In the genomic region with DNA sequence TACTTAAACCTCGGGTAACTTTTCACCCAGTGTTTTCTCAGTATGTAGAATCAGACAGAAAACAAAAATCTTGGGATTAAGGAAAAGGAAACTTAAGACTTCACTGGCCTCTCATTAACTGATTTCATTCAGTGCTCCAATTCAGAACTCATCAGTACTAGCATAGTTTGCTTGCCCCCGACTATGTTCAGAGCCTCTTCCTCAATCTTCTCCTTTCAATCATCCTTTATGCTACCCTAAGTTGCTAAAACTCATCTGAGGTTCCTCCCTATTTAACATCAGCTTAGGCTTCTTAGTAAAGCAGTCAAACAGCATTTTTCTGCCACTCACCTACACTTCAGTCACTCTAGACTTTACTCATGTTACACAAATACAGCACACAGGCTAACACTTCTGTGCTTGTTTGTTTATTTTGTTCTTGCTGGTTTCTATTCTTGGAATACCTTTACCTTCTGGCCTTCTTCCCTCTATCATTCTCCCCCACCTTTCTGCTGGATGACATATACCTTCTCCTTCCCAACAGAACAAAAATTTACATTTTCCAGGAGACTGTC, we compare ENCODE assay signal across 21 cellular contexts.
DNase-seq lines count a peak whose midpoint lies in the region; ATAC-seq and TF ChIP-seq lines count a peak whose summit lies in the region.
"Had no signal": no experiment of that assay in that cellular context is flagged by ENCODE, and none has a peak within 500 bp of the region (broad histone marks: within the 10 kb centered on the region; RNA-seq: fewer than 3 reads in every experiment).

No MANE protein-coding gene starts in this region.

- no peaks in the 10 kb centered on the region for H3K27me3 Mint-ChIP-seq in osteocyte (ENCODE audit: unreplicated experiment)
- no peaks in the 10 kb centered on the region for H3K27me3 Mint-ChIP-seq in stimulated activated naive CD8-positive, alpha-beta T cell treated with anti-CD3 and anti-CD28 coated beads, Interleukin-15, amount 100 ng/mL, for 72 hours
- H3K27me3 Mint-ChIP-seq: activated CD4-positive, alpha-beta memory T cell treated with anti-CD3 and anti-CD28 coated beads, Interleukin-2, amount 10 ng/mL, durations not matched to agents 7 days and 5 days; central memory CD8-positive, alpha-beta T cell had no signal

- peaks cover 20% of the 10 kb centered on the region for H3K4me1 Mint-ChIP-seq in osteocyte (ENCODE audit: unreplicated experiment)
- H3K4me1 Mint-ChIP-seq in stimulated activated naive CD8-positive, alpha-beta T cell treated with anti-CD3 and anti-CD28 coated beads, Interleukin-15, amount 100 ng/mL, for 72 hours = no peaks in the 10 kb centered on the region
- H3K4me1 Mint-ChIP-seq: activated CD4-positive, alpha-beta memory T cell treated with anti-CD3 and anti-CD28 coated beads, Interleukin-2, amount 10 ng/mL, durations not matched to agents 7 days and 5 days; central memory CD8-positive, alpha-beta T cell had no signal

- peak; percentile 77 for DNase-seq in DMS53 (lab: John Stamatoyannopoulos, UW)
- DNase-seq in LNCaP clone FGC (ENCODE audit: low read depth) = peak; percentile 83
- no peak for DNase-seq in body of pancreas
- DNase-seq in lung (ENCODE audit: low spot score) = no peak
- DNase-seq in tibial nerve (ENCODE audit: low spot score in 2 of 2) = no peak
- no peak for DNase-seq in mesenteric fat pad (ENCODE audit: low spot score)
- DNase-seq in osteocyte (ENCODE audit: extremely low spot score, unreplicated experiment) = no peak
- no peak for DNase-seq in stimulated activated naive CD8-positive, alpha-beta T cell treated with anti-CD3 and anti-CD28 coated beads, Interleukin-15, amount 100 ng/mL, for 72 hours
- DNase-seq: activated CD4-positive, alpha-beta memory T cell treated with anti-CD3 and anti-CD28 coated beads, Interleukin-2, amount 10 ng/mL, durations not matched to agents 7 days and 5 days; activated naive CD4-positive, alpha-beta T cell treated with anti-CD3 and anti-CD28 coated beads for 36 hours; CD8-positive, alpha-beta T cell; erythroblast; HCEC 1CT; Karpas-422; mucosa of descending colon; NCI-H1092 treated with DMSO at 0.1 percent for 48 hours; spleen; stimulated activated CD4-positive, alpha-beta T cell treated with anti-CD3 and anti-CD28 coated beads, Interleukin-4, amount 100 ng/mL, for 24 hours; WERI-Rb-1 had no signal

- H3K27ac ChIP-seq in body of pancreas (peak overlapping the region in 3 of 4 donors; percentile 4 to 40 (median 33)), lung (ENCODE audit: low read depth in 1 of 2, low read length in 1 of 2) (no peak overlapping the region), tibial nerve (no peak overlapping the region)
- H3K27ac ChIP-seq: SK-N-MC, spleen, WERI-Rb-1 had no signal

- 17 to 25% methylated on average over 2 of the region's 2 CpGs for WGBS in body of pancreas, 2 donors
- WGBS in lung, 2 donors = 59 to 72% methylated on average over 2 of the region's 2 CpGs
- 47 to 48% methylated on average over 2 of the region's 2 CpGs for WGBS in tibial nerve, 2 donors

- TF ChIP-seq EP300 in tibial nerve (IDR thresholded peaks at IDR 0.05) = no peak

- H3K4me3 Mint-ChIP-seq in osteocyte (ENCODE audit: unreplicated experiment) = no peak overlapping the region
- H3K4me3 Mint-ChIP-seq in stimulated activated naive CD8-positive, alpha-beta T cell treated with anti-CD3 and anti-CD28 coated beads, Interleukin-15, amount 100 ng/mL, for 72 hours = no peak overlapping the region
- H3K4me3 Mint-ChIP-seq: activated CD4-positive, alpha-beta memory T cell treated with anti-CD3 and anti-CD28 coated beads, Interleukin-2, amount 10 ng/mL, durations not matched to agents 7 days and 5 days; activated naive CD4-positive, alpha-beta T cell treated with anti-CD3 and anti-CD28 coated beads for 36 hours; CD8-positive, alpha-beta T cell; central memory CD8-positive, alpha-beta T cell had no signal

- H3K27me3 ChIP-seq in body of pancreas = no peaks in the 10 kb centered on the region
- no peaks in the 10 kb centered on the region for H3K27me3 ChIP-seq in lung (ENCODE audit: control insufficient read depth, insufficient read depth)
- H3K27me3 ChIP-seq in tibial nerve = no peaks in the 10 kb centered on the region
- H3K27me3 ChIP-seq: spleen had no signal

- no peak for TF ChIP-seq CTCF in LNCaP clone FGC (IDR thresholded peaks at IDR 0.05; ENCODE audit: control insufficient read depth, extremely low read depth, insufficient read depth)
- TF ChIP-seq CTCF in body of pancreas (IDR thresholded peaks at IDR 0.05) = no peak
- TF ChIP-seq CTCF in lung (IDR thresholded peaks at IDR 0.05; ENCODE audit: control extremely low read depth, extremely low read depth) = no peak
- TF ChIP-seq CTCF in tibial nerve (IDR thresholded peaks at IDR 0.05) = no peak
- no peak for TF ChIP-seq CTCF in osteocyte (IDR thresholded peaks at IDR 0.05)

- peaks cover 27% of the 10 kb centered on the region for H3K4me1 ChIP-seq in body of pancreas
- no peaks in the 10 kb centered on the region for H3K4me1 ChIP-seq in lung (ENCODE audit: control insufficient read depth in 2 of 2, insufficient read depth in 2 of 2, low read length in 2 of 2)
- H3K4me1 ChIP-seq in tibial nerve = peaks cover 0 to 6% (median 0%) of the 10 kb centered on the region in 4 donors
- H3K4me1 ChIP-seq: spleen had no signal

- H3K36me3 Mint-ChIP-seq in osteocyte (ENCODE audit: unreplicated experiment) = no peaks in the 10 kb centered on the region
- H3K36me3 Mint-ChIP-seq: CD8-positive, alpha-beta T cell had no signal

- H3K9me3 ChIP-seq in body of pancreas (peaks cover 0 to 4% (median 0%) of the 10 kb centered on the region in 3 donors), lung (ENCODE audit: control insufficient read depth in 2 of 2, insufficient read depth in 1 of 2, low read length in 1 of 2) (no peaks in the 10 kb centered on the region), tibial nerve (no peaks in the 10 kb centered on the region)
- H3K9me3 ChIP-seq: mucosa of descending colon, spleen had no signal

- no peak for TF ChIP-seq POLR2A in body of pancreas (IDR thresholded peaks at IDR 0.05)
- no peak for TF ChIP-seq POLR2A in tibial nerve (IDR thresholded peaks at IDR 0.05)

- no peaks in the 10 kb centered on the region for H3K9me3 Mint-ChIP-seq in osteocyte (ENCODE audit: unreplicated experiment)
- no peaks in the 10 kb centered on the region for H3K9me3 Mint-ChIP-seq in stimulated activated naive CD8-positive, alpha-beta T cell treated with anti-CD3 and anti-CD28 coated beads, Interleukin-15, amount 100 ng/mL, for 72 hours
- H3K9me3 Mint-ChIP-seq: activated CD4-positive, alpha-beta memory T cell treated with anti-CD3 and anti-CD28 coated beads, Interleukin-2, amount 10 ng/mL, durations not matched to agents 7 days and 5 days; activated naive CD4-positive, alpha-beta T cell treated with anti-CD3 and anti-CD28 coated beads for 36 hours; CD8-positive, alpha-beta T cell had no signal

- no peak overlapping the region for H3K4me3 ChIP-seq in LNCaP clone FGC (ENCODE audit: low read depth, low read length)
- no peak overlapping the region for H3K4me3 ChIP-seq in body of pancreas
- H3K4me3 ChIP-seq in lung = no peak overlapping the region
- no peak overlapping the region for H3K4me3 ChIP-seq in tibial nerve
- H3K4me3 ChIP-seq: mucosa of descending colon, SK-N-MC, spleen had no signal

- H3K36me3 ChIP-seq in body of pancreas (replicated peaks in 1 of 2; ENCODE audit: insufficient read depth in 1 of 2, low read depth in 2 of 2) = no peaks in the 10 kb centered on the region
- H3K36me3 ChIP-seq in lung (ENCODE audit: control insufficient read depth in 2 of 2, insufficient read depth in 2 of 2, low read length in 2 of 2) = no peaks in the 10 kb centered on the region
- no peaks in the 10 kb centered on the region for H3K36me3 ChIP-seq in tibial nerve
- H3K36me3 ChIP-seq: spleen, WERI-Rb-1 had no signal

- no peak overlapping the region for H3K27ac Mint-ChIP-seq in osteocyte (ENCODE audit: unreplicated experiment)
- H3K27ac Mint-ChIP-seq in stimulated activated naive CD8-positive, alpha-beta T cell treated with anti-CD3 and anti-CD28 coated beads, Interleukin-15, amount 100 ng/mL, for 72 hours = no peak overlapping the region
- H3K27ac Mint-ChIP-seq: activated CD4-positive, alpha-beta memory T cell treated with anti-CD3 and anti-CD28 coated beads, Interleukin-2, amount 10 ng/mL, durations not matched to agents 7 days and 5 days; activated naive CD4-positive, alpha-beta T cell treated with anti-CD3 and anti-CD28 coated beads for 36 hours; CD8-positive, alpha-beta T cell had no signal

- ATAC-seq in body of pancreas (peak; percentile 65), lung (ENCODE audit: insufficient read depth, low FRiP score) (peak; percentile 86)
- no peak for ATAC-seq in stimulated activated naive CD8-positive, alpha-beta T cell treated with anti-CD3 and anti-CD28 coated beads, Interleukin-15, amount 100 ng/mL, for 72 hours
- ATAC-seq: CD8-positive, alpha-beta T cell; mucosa of descending colon had no signal

- intact Hi-C loops in body of pancreas (cut with DNase I) = no loop called here

Comparison
In these comparisons a context has a peak if more than half of its experiments do, and no peak if none do; other contexts are left out.
1. DNase-seq: peak in DMS53 (single experiment) and LNCaP clone FGC (single experiment); none in body of pancreas (0 of 4), lung (single experiment), tibial nerve (0 of 2), mesenteric fat pad (single experiment), osteocyte (single experiment) and stimulated activated naive CD8-positive, alpha-beta T cell treated with anti-CD3 and anti-CD28 coated beads, Interleukin-15, amount 100 ng/mL, for 72 hours (0 of 2).
2. H3K27ac ChIP-seq: peak in body of pancreas (3 of 4); none in lung (0 of 2) and tibial nerve (0 of 4).